Comparison of ENCODE assay signal across 23 cellular contexts in the genomic region with DNA sequence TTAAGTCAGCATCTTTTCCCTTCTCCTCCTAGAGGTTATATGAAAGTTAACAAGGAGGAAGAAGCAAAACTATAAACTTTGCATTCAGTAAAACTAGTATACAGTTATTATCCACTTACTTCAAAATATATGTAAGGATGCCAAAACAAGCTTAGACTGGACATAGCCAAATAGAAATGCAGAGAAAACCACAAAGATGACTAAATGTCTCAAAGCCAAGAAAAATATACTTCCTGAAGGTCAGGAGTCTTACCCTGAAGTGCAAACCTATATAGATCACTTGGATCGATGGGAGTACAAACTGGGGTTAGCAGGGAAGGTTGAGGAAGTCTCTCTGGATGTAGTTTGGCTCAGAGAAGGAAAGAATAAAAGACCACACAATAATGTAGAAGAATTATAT.
DNase-seq lines count a peak whose midpoint lies in the region; TF ChIP-seq lines count a peak whose summit lies in the region.
"Had no signal": no experiment of that assay in that cellular context is flagged by ENCODE, and none has a peak within 500 bp of the region (broad histone marks: within the 10 kb centered on the region; RNA-seq: fewer than 3 reads in every experiment).

No MANE protein-coding gene starts in this region.

- intact Hi-C loops in sigmoid colon (cut with DNase I), result no loop called here

- no peak for TF ChIP-seq POLR2A in sigmoid colon (IDR thresholded peaks at IDR 0.05)

- no peaks in the 10 kb centered on the region for H3K27me3 ChIP-seq in sigmoid colon
- H3K27me3 ChIP-seq: adrenal gland, BE2C, upper lobe of right lung had no signal

- no peaks in the 10 kb centered on the region for H3K27me3 Mint-ChIP-seq in HFFc6 (ENCODE audit: insufficient read depth)
- H3K27me3 Mint-ChIP-seq in activated T-cell treated with anti-CD3 and anti-CD28 coated beads, Interleukin-2, amount 50 U/mL, for 24 hours, result peaks cover 11% of the 10 kb centered on the region

- peaks cover 0 to 2% (median 0%) of the 10 kb centered on the region in 4 donors for H3K9me3 ChIP-seq in sigmoid colon
- H3K9me3 ChIP-seq: adrenal gland, BE2C, upper lobe of right lung had no signal

- TF ChIP-seq CTCF in HFFc6 (IDR thresholded peaks at IDR 0.05) (no peak), astrocyte of the spinal cord (IDR thresholded peaks at IDR 0.05; ENCODE audit: low read depth, low read length) (no peak), foreskin fibroblast (IDR thresholded peaks at IDR 0.05; ENCODE audit: low read depth, low read length) (no peak), GM13977 (IDR thresholded peaks at IDR 0.05; ENCODE audit: extremely low read depth, insufficient read depth, missing control alignments) (no peak), sigmoid colon (IDR thresholded peaks at IDR 0.05) (no peak)

- H3K36me3 ChIP-seq in sigmoid colon, result no peaks in the 10 kb centered on the region
- H3K36me3 ChIP-seq: adrenal gland, BE2C, upper lobe of right lung had no signal

- in situ Hi-C loops in astrocyte of the spinal cord (cut with HindIII; ENCODE audit: low sequenced_read_pairs), result no loop called here
- in situ Hi-C loops in GM13977 (cut with MboI; ENCODE audit: low pct_unique_long_range_greater_than_20kb, low sequenced_read_pairs, unreplicated experiment), result no loop called here

- no peak for TF ChIP-seq EP300 in sigmoid colon (IDR thresholded peaks at IDR 0.05)

- H3K4me3 Mint-ChIP-seq in HFFc6, result no peak overlapping the region; the same call in 1 of the 2 replicates
- H3K4me3 Mint-ChIP-seq in activated T-cell treated with anti-CD3 and anti-CD28 coated beads, Interleukin-2, amount 50 U/mL, for 24 hours, result no peak overlapping the region
- H3K4me3 Mint-ChIP-seq: activated CD4-positive, alpha-beta T cell treated with anti-CD3 and anti-CD28 coated beads for 36 hours; activated T-cell treated with anti-CD3 and anti-CD28 coated beads, Interleukin-2, amount 50 U/mL, for 4 hours; T-helper 1 cell treated with Interleukin-12 subunit alpha and Interleukin-12 subunit beta and Interleukin-4 antibody, amounts not matched to agents 30 μg/mL and 1 μg/mL, for 36 hours had no signal

- H3K4me1 Mint-ChIP-seq in HFFc6 (ENCODE audit: low read depth), result peaks cover 75% of the 10 kb centered on the region
- H3K4me1 Mint-ChIP-seq in activated T-cell treated with anti-CD3 and anti-CD28 coated beads, Interleukin-2, amount 50 U/mL, for 24 hours (ENCODE audit: low read depth), result no peaks in the 10 kb centered on the region
- H3K4me1 Mint-ChIP-seq: activated CD4-positive, alpha-beta T cell treated with anti-CD3 and anti-CD28 coated beads for 36 hours had no signal

- H3K36me3 Mint-ChIP-seq in HFFc6 (ENCODE audit: low read depth), result no peaks in the 10 kb centered on the region
- H3K36me3 Mint-ChIP-seq in activated T-cell treated with anti-CD3 and anti-CD28 coated beads, Interleukin-2, amount 50 U/mL, for 24 hours (ENCODE audit: low read depth), result no peaks in the 10 kb centered on the region

- H3K4me3 ChIP-seq in astrocyte of the spinal cord (ENCODE audit: low read depth, low read length) (no peak overlapping the region), foreskin fibroblast (ENCODE audit: low read depth in 1 of 2, low read length in 2 of 2) (no peak overlapping the region), sigmoid colon (no peak overlapping the region)
- H3K4me3 ChIP-seq: adrenal gland, upper lobe of right lung had no signal

- H3K27ac ChIP-seq in sigmoid colon, result no peak overlapping the region
- H3K27ac ChIP-seq: adrenal gland, upper lobe of right lung had no signal

- no peak overlapping the region for H3K27ac Mint-ChIP-seq in HFFc6
- no peak overlapping the region for H3K27ac Mint-ChIP-seq in activated T-cell treated with anti-CD3 and anti-CD28 coated beads, Interleukin-2, amount 50 U/mL, for 24 hours
- H3K27ac Mint-ChIP-seq: activated CD4-positive, alpha-beta T cell treated with anti-CD3 and anti-CD28 coated beads for 36 hours; T-helper 1 cell treated with Interleukin-12 subunit alpha and Interleukin-12 subunit beta and Interleukin-4 antibody, amounts not matched to agents 30 μg/mL and 1 μg/mL, for 36 hours had no signal

- peak; percentile 31 for DNase-seq in A172 (ENCODE audit: low spot score)
- DNase-seq in HFFc6, result peak; percentile 52
- peak; percentile 72 for DNase-seq in astrocyte of the spinal cord (ENCODE audit: low read depth, low spot score)
- DNase-seq in foreskin fibroblast, result peak; percentile 37 to 73
- DNase-seq in GM13977 (ENCODE audit: low spot score), result no peak
- no peak for DNase-seq in activated T-cell treated with anti-CD3 and anti-CD28 coated beads, Interleukin-2, amount 50 U/mL, for 24 hours
- no peak for DNase-seq in sigmoid colon
- no peak for DNase-seq in AG08396 (ENCODE audit: low spot score)
- DNase-seq: 8988T; activated CD4-positive, alpha-beta T cell treated with anti-CD3 and anti-CD28 coated beads for 36 hours; activated T-cell treated with anti-CD3 and anti-CD28 coated beads, Interleukin-2, amount 50 U/mL, for 4 hours; adrenal gland; BE2C; caudate nucleus; dermis blood vessel endothelial cell; DMS79; foreskin melanocyte; mesenchymal stem cell; MV-4-11; NCI-H524; substantia nigra; upper lobe of right lung had no signal

- no peaks in the 10 kb centered on the region for H3K4me1 ChIP-seq in sigmoid colon
- H3K4me1 ChIP-seq: adrenal gland, BE2C, upper lobe of right lung had no signal

- no peaks in the 10 kb centered on the region for H3K9me3 Mint-ChIP-seq in HFFc6
- peaks cover 5% of the 10 kb centered on the region for H3K9me3 Mint-ChIP-seq in activated T-cell treated with anti-CD3 and anti-CD28 coated beads, Interleukin-2, amount 50 U/mL, for 24 hours
- H3K9me3 Mint-ChIP-seq: activated T-cell treated with anti-CD3 and anti-CD28 coated beads, Interleukin-2, amount 50 U/mL, for 4 hours had no signal

- WGBS in sigmoid colon, 2 donors, result 80 to 83% methylated on average over 1 of the region's 1 CpG

Comparison
In these comparisons a context has a peak if more than half of its experiments do, and no peak if none do; other contexts are left out.
1. DNase-seq: peak in A172 (single experiment), HFFc6 (single experiment), astrocyte of the spinal cord (single experiment) and foreskin fibroblast (2 of 2); none in GM13977 (single experiment), activated T-cell treated with anti-CD3 and anti-CD28 coated beads, Interleukin-2, amount 50 U/mL, for 24 hours (single experiment), sigmoid colon (single experiment) and AG08396 (single experiment).